19 cellular contexts compared by ENCODE assay signal in the genomic region with DNA sequence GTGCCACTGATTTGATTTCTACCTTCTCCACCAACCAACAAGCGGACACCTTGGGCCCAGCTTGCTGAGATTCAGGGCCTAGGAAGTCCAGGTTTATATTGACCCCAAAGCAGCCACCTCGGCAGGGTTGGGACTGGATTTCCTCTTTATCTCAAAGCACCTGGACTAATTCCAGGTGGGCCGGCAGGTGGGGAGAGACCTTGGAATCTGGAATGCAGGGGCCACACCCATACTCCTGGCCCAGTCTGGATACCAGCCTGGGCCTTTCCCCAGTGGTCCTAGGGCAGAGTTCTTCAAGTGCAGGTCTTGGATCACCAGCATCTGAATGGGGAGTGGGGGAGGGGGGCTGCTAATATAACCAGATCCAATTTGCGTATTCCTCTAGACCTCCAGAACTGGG.
"Had no signal": no experiment of that assay in that cellular context is flagged by ENCODE, and none has a peak within 500 bp of the region (broad histone marks: within the 10 kb centered on the region; RNA-seq: fewer than 3 reads in every experiment).

No MANE protein-coding gene starts in this region.

- H3K4me1 Mint-ChIP-seq: activated naive CD8-positive, alpha-beta T cell treated with anti-CD3 and anti-CD28 coated beads for 36 hours; activated T-helper 17 cell treated with anti-CD3 and anti-CD28 coated beads, Interleukin-2, amount 50 U/mL, for 72 hours; natural killer cell had no signal

- H3K4me1 ChIP-seq: foreskin keratinocyte, sigmoid colon, tibial artery had no signal

- H3K9me3 Mint-ChIP-seq: activated CD4-positive, alpha-beta memory T cell treated with anti-CD3 and anti-CD28 coated beads for 36 hours; activated naive CD8-positive, alpha-beta T cell treated with anti-CD3 and anti-CD28 coated beads for 36 hours; activated T-helper 17 cell treated with anti-CD3 and anti-CD28 coated beads, Interleukin-2, amount 50 U/mL, for 72 hours; natural killer cell; stimulated activated naive B cell treated with anti-CD40 and anti-IgM and Interleukin-4, amounts not matched to agents 10 μg/mL and 1 μg/mL and 100 μg/mL, for 72 hours; T-helper 2 cell treated with Interferon-gamma antibody and Interleukin-4, amounts not matched to agents 5 μg/mL and 100 μg/mL, for 36 hours; WTC11 had no signal

- H3K4me3 ChIP-seq: sigmoid colon, tibial artery had no signal

- H3K4me3 Mint-ChIP-seq: activated CD4-positive, alpha-beta memory T cell treated with anti-CD3 and anti-CD28 coated beads for 36 hours; activated naive CD8-positive, alpha-beta T cell treated with anti-CD3 and anti-CD28 coated beads for 36 hours; activated T-helper 17 cell treated with anti-CD3 and anti-CD28 coated beads, Interleukin-2, amount 50 U/mL, for 72 hours; natural killer cell; stimulated activated naive B cell treated with anti-CD40 and anti-IgM and Interleukin-4, amounts not matched to agents 10 μg/mL and 1 μg/mL and 100 μg/mL, for 72 hours; T-helper 2 cell treated with Interferon-gamma antibody and Interleukin-4, amounts not matched to agents 5 μg/mL and 100 μg/mL, for 36 hours; WTC11 had no signal

- H3K9me3 ChIP-seq: sigmoid colon, tibial artery had no signal

- DNase-seq: activated CD4-positive, alpha-beta memory T cell treated with anti-CD3 and anti-CD28 coated beads for 36 hours; activated CD4-positive, alpha-beta T cell treated with anti-CD3 and anti-CD28 coated beads for 4 hours; activated naive CD4-positive, alpha-beta T cell; activated naive CD8-positive, alpha-beta T cell treated with anti-CD3 and anti-CD28 coated beads for 36 hours; activated T-cell treated with anti-CD3 and anti-CD28 coated beads for 4 hours; amniotic stem cell; central memory CD4-positive, alpha-beta T cell; foreskin keratinocyte; glutamatergic neuron; mesenchymal stem cell; natural killer cell; nucleus accumbens; posterior cingulate gyrus; sigmoid colon; stimulated activated naive B cell treated with anti-CD40 and anti-IgM and Interleukin-4, amounts not matched to agents 10 μg/mL and 1 μg/mL and 100 μg/mL, for 72 hours; tibial artery had no signal

- H3K27ac Mint-ChIP-seq: activated CD4-positive, alpha-beta memory T cell treated with anti-CD3 and anti-CD28 coated beads for 36 hours; activated naive CD8-positive, alpha-beta T cell treated with anti-CD3 and anti-CD28 coated beads for 36 hours; activated T-helper 17 cell treated with anti-CD3 and anti-CD28 coated beads, Interleukin-2, amount 50 U/mL, for 72 hours; natural killer cell; stimulated activated naive B cell treated with anti-CD40 and anti-IgM and Interleukin-4, amounts not matched to agents 10 μg/mL and 1 μg/mL and 100 μg/mL, for 72 hours; T-helper 2 cell treated with Interferon-gamma antibody and Interleukin-4, amounts not matched to agents 5 μg/mL and 100 μg/mL, for 36 hours; WTC11 had no signal

- H3K36me3 Mint-ChIP-seq: activated CD4-positive, alpha-beta memory T cell treated with anti-CD3 and anti-CD28 coated beads for 36 hours; activated naive CD8-positive, alpha-beta T cell treated with anti-CD3 and anti-CD28 coated beads for 36 hours; natural killer cell; stimulated activated naive B cell treated with anti-CD40 and anti-IgM and Interleukin-4, amounts not matched to agents 10 μg/mL and 1 μg/mL and 100 μg/mL, for 72 hours; WTC11 had no signal

- H3K36me3 ChIP-seq: sigmoid colon, tibial artery had no signal

- H3K27ac ChIP-seq: foreskin keratinocyte, sigmoid colon, tibial artery had no signal

- ATAC-seq: activated T-helper 17 cell treated with anti-CD3 and anti-CD28 coated beads, Interleukin-2, amount 50 U/mL, for 72 hours; foreskin keratinocyte; natural killer cell; stimulated activated naive B cell treated with anti-CD40 and anti-IgM and Interleukin-4, amounts not matched to agents 10 μg/mL and 1 μg/mL and 100 μg/mL, for 72 hours; WTC11 had no signal
